19 cellular contexts compared by ENCODE assay signal in the genomic region with DNA sequence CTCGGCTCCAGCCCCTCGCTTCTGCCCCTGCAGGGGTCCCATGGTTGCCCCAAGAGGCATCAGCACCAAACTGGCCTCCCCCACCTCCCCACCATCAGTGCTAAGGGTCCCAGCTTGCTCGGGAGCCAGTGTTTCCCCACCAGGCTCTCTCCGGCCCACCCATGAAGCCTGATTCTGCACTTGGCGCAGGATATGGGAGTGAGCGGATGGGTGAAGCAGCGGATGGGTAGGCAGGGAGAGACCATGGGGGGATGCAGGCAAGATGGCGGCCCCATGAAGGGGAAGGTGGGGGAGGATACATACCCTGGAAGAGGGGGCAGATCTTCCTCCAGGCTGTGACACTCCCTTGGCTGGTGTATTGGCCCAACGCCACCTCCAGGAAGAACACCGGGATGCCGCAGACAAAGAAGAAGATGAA. TPM values are rescaled to one million over a fixed set of nuclear protein-coding genes. Genes with fewer than 3 reads are reported as not detected.
A peak's percentile ranks its signal among the peaks of the same experiment; 100 is the strongest.
DNase-seq lines count a peak whose midpoint lies in the region; ATAC-seq, FAIRE-seq and TF ChIP-seq lines count a peak whose summit lies in the region.
"Had no signal": no experiment of that assay in that cellular context is flagged by ENCODE, and none has a peak within 500 bp of the region (broad histone marks: within the 10 kb centered on the region; RNA-seq: fewer than 3 reads in every experiment).

No MANE protein-coding gene starts in this region.

- H3K36me3 Mint-ChIP-seq in H9 (ENCODE audit: insufficient read depth in 1 of 3, low read depth in 3 of 3): no peaks in the 10 kb centered on the region
- H3K36me3 Mint-ChIP-seq: stimulated activated effector memory CD8-positive, alpha-beta T cell treated with anti-CD3 and anti-CD28 coated beads, Interleukin-12 subunit alpha, Interleukin-12 subunit beta, amount 100 ng/mL, for 72 hours had no signal

- H4K20me1 ChIP-seq in H9 (ENCODE audit: control insufficient read depth, insufficient read depth, insufficient read length): no peaks in the 10 kb centered on the region

- H4K91ac ChIP-seq in H9 (ENCODE audit: insufficient read length, low read depth, low read length): no peak overlapping the region

- peaks cover 4% of the 10 kb centered on the region; the same call in 1 of the 2 replicates for H3K27me3 ChIP-seq in H9 (ENCODE audit: insufficient read depth, low read length)
- peaks cover 12% of the 10 kb centered on the region for H3K27me3 ChIP-seq in mesendoderm (ENCODE audit: insufficient read depth, low read length, poor library complexity)
- peaks cover 90% of the 10 kb centered on the region for H3K27me3 ChIP-seq in skeletal muscle satellite cell (ENCODE audit: control insufficient read depth, insufficient read depth, low read length)
- H3K27me3 ChIP-seq: ascending aorta, right lobe of liver had no signal

- H3K36me3 ChIP-seq in mesendoderm (ENCODE audit: control insufficient read depth, insufficient read depth, low read length) (no peaks in the 10 kb centered on the region), skeletal muscle satellite cell (ENCODE audit: insufficient read depth, low read length) (no peaks in the 10 kb centered on the region)
- H3K36me3 ChIP-seq: ascending aorta, SJSA1 had no signal

- H3K9me3 ChIP-seq in H9 (ENCODE audit: control insufficient read depth, low read depth, low read length): no peaks in the 10 kb centered on the region
- H3K9me3 ChIP-seq in skeletal muscle satellite cell (replicated peaks; ENCODE audit: low read length): no peaks in the 10 kb centered on the region
- H3K9me3 ChIP-seq: ascending aorta, right lobe of liver had no signal

- no peak for ATAC-seq in GM18502 (IDR thresholded peaks at IDR 0.05; ENCODE audit: poor library complexity, unreplicated experiment)
- ATAC-seq in HG02642 (IDR thresholded peaks at IDR 0.05; ENCODE audit: poor library complexity, unreplicated experiment): no peak
- ATAC-seq: stimulated activated effector memory CD8-positive, alpha-beta T cell treated with anti-CD3 and anti-CD28 coated beads, Interleukin-12 subunit alpha, Interleukin-12 subunit beta, amount 100 ng/mL, for 72 hours had no signal

- H3K79me1 ChIP-seq in H9 (ENCODE audit: insufficient read depth, low read depth, low read length, poor library complexity, severe bottlenecking) (no peaks in the 10 kb centered on the region), mesendoderm (ENCODE audit: low read length) (no peaks in the 10 kb centered on the region)

- peaks cover 96% of the 10 kb centered on the region for H3K27me3 Mint-ChIP-seq in H9 (ENCODE audit: low read depth)

- H3K4me1 Mint-ChIP-seq in H9: peaks cover 20 to 26% of the 10 kb centered on the region in 2 experiments
- H3K4me1 Mint-ChIP-seq: stimulated activated effector memory CD8-positive, alpha-beta T cell treated with anti-CD3 and anti-CD28 coated beads, Interleukin-12 subunit alpha, Interleukin-12 subunit beta, amount 100 ng/mL, for 72 hours had no signal

- H2BK5ac ChIP-seq in H9 (ENCODE audit: insufficient read length, low read length) (no peak overlapping the region), mesendoderm (ENCODE audit: low read length) (no peak overlapping the region)

- H3K27ac ChIP-seq in H9 (ENCODE audit: insufficient read length, low read depth, low read length): no peak overlapping the region
- peak overlapping the region; percentile 69 for H3K27ac ChIP-seq in caudate nucleus (ENCODE audit: low read depth, low read length)
- no peak overlapping the region for H3K27ac ChIP-seq in mesendoderm (ENCODE audit: low read depth, low read length)
- H3K27ac ChIP-seq: ascending aorta, right lobe of liver, SJSA1 had no signal

- H3K18ac ChIP-seq in H9 (ENCODE audit: insufficient read length, low read depth, low read length) (no peak overlapping the region), mesendoderm (ENCODE audit: low read length) (no peak overlapping the region)

- H3K4me1 ChIP-seq in H9 (ENCODE audit: insufficient read depth, low read length) (no peaks in the 10 kb centered on the region), mesendoderm (ENCODE audit: control insufficient read depth, low read depth, low read length) (peaks cover 2% of the 10 kb centered on the region), skeletal muscle satellite cell (ENCODE audit: control insufficient read depth, insufficient read depth, low read length) (no peaks in the 10 kb centered on the region)

- no peak overlapping the region for H2BK120ac ChIP-seq in H9 (ENCODE audit: low read depth, low read length, poor library complexity, severe bottlenecking)
- no peak overlapping the region for H2BK120ac ChIP-seq in mesendoderm (ENCODE audit: low read depth, low read length)

- H2BK12ac ChIP-seq in H9 (ENCODE audit: insufficient read length, low read depth, low read length): no peak overlapping the region

- H3K23ac ChIP-seq in H9 (ENCODE audit: insufficient read length, low read depth, low read length) (no peak overlapping the region), mesendoderm (ENCODE audit: low read length) (no peak overlapping the region)

- DNase-seq in H9 (no peak), caudate nucleus (lab: John Stamatoyannopoulos, UW) (no peak), mesendoderm (no peak), MV-4-11 (lab: John Stamatoyannopoulos, UW) (no peak), urothelium cell line (ENCODE audit: low spot score) (no peak)
- DNase-seq: activated CD8-positive, alpha-beta memory T cell treated with anti-CD3 and anti-CD28 coated beads for 24 hours; activated effector memory CD4-positive, alpha-beta T cell treated with Interleukin-2 at 50 U/mL for 16 hours; effector memory CD4-positive, alpha-beta T cell; NCI-H2171 treated with DMSO at 0.1 percent for 48 hours; NK-92 treated with Interleukin-12 subunit alpha and Interleukin-12 subunit beta, amount 100 ng/mL, for 24 hours had no signal

- H4K5ac ChIP-seq in H9 (ENCODE audit: insufficient read length, low read depth, low read length) (no peak overlapping the region), mesendoderm (ENCODE audit: low read length) (no peak overlapping the region)

- no peak overlapping the region for H3K56ac ChIP-seq in H9 (ENCODE audit: insufficient read length, low read depth, low read length)
- no peak overlapping the region for H3K56ac ChIP-seq in mesendoderm (ENCODE audit: low read length)

- no peak overlapping the region for H3K4me3 ChIP-seq in mesendoderm (ENCODE audit: low read length)
- H3K4me3 ChIP-seq in skeletal muscle satellite cell (ENCODE audit: low read length): peak overlapping the region; percentile 52
- H3K4me3 ChIP-seq: right lobe of liver had no signal

- H3K4me2 ChIP-seq in H9 (ENCODE audit: insufficient read depth, insufficient read length, low read length) (peak overlapping the region; percentile 95), mesendoderm (ENCODE audit: low read length) (peak overlapping the region; percentile 69), skeletal muscle satellite cell (ENCODE audit: low read length) (peak overlapping the region; percentile 61)

- no CpG with 5 or more reads among the region's 11 CpGs for WGBS in H9 (ENCODE audit: extremely low coverage, insufficient read length, low lambda C conversion rate)
- no CpG with 5 or more reads among the region's 11 CpGs for WGBS in mesendoderm (ENCODE audit: extremely low coverage, insufficient coverage, low lambda C conversion rate)

- TF ChIP-seq CTCF in H9 (conservative IDR thresholded peaks at IDR 0.05): no peak

- H3K9ac ChIP-seq in H9 (ENCODE audit: extremely low read depth, insufficient read length, low read length) (no peak overlapping the region), mesendoderm (ENCODE audit: low read length) (no peak overlapping the region), skeletal muscle satellite cell (ENCODE audit: low read depth, low read length) (no peak overlapping the region)

- H2BK15ac ChIP-seq in H9 (ENCODE audit: low read depth, low read length) (no peak overlapping the region), mesendoderm (replicated peaks; ENCODE audit: low read depth) (no peak overlapping the region)

- FAIRE-seq in urothelium cell line (lab: Jason Lieb, UNC): no peak
- FAIRE-seq: keratinocyte had no signal

- H4K8ac ChIP-seq in H9 (replicated peaks; ENCODE audit: insufficient read length, low read depth, low read length) (no peak overlapping the region), mesendoderm (ENCODE audit: low read depth, low read length) (no peak overlapping the region)

- H3K27ac Mint-ChIP-seq in H9: no peak overlapping the region
- H3K27ac Mint-ChIP-seq: stimulated activated effector memory CD8-positive, alpha-beta T cell treated with anti-CD3 and anti-CD28 coated beads, Interleukin-12 subunit alpha, Interleukin-12 subunit beta, amount 100 ng/mL, for 72 hours had no signal

- no peak overlapping the region for H2AK5ac ChIP-seq in H9 (ENCODE audit: insufficient read length, low read length)
- no peak overlapping the region for H2AK5ac ChIP-seq in mesendoderm (ENCODE audit: low read length)

- no peak overlapping the region for H3T11ph ChIP-seq in H9 (ENCODE audit: low read length)

- no peaks in the 10 kb centered on the region; a peak in 1 of 5 replicates for H3K9me3 Mint-ChIP-seq in H9
- H3K9me3 Mint-ChIP-seq: stimulated activated effector memory CD8-positive, alpha-beta T cell treated with anti-CD3 and anti-CD28 coated beads, Interleukin-12 subunit alpha, Interleukin-12 subunit beta, amount 100 ng/mL, for 72 hours had no signal

- H3K14ac ChIP-seq in H9 (ENCODE audit: insufficient read depth, low read length): 0 out of 2 replicates have a peak overlapping the region, but pooled peaks have one; percentile 34

- peaks cover 6% of the 10 kb centered on the region for H3K23me2 ChIP-seq in H9 (ENCODE audit: insufficient read length, low read depth, low read length, poor library complexity, severe bottlenecking)

- no peak overlapping the region for H2BK20ac ChIP-seq in H9 (ENCODE audit: low read depth, low read length, poor library complexity, severe bottlenecking)

- no peaks in the 10 kb centered on the region for H3K79me2 ChIP-seq in H9 (ENCODE audit: insufficient read depth, low read length)
- no peaks in the 10 kb centered on the region for H3K79me2 ChIP-seq in mesendoderm (ENCODE audit: control insufficient read depth, insufficient read depth, low read length)

- H3K4me3 Mint-ChIP-seq in H9: peak overlapping the region; percentile 57 to 79
- H3K4me3 Mint-ChIP-seq: stimulated activated effector memory CD8-positive, alpha-beta T cell treated with anti-CD3 and anti-CD28 coated beads, Interleukin-12 subunit alpha, Interleukin-12 subunit beta, amount 100 ng/mL, for 72 hours had no signal

- no peak overlapping the region for H2AFZ ChIP-seq in H9 (ENCODE audit: low read length)

- H3K4ac ChIP-seq in H9 (ENCODE audit: low read depth, low read length) (no peak overlapping the region), mesendoderm (ENCODE audit: low read depth, low read length) (no peak overlapping the region)

RNA-seq across cellular contexts. Expression of a gene that starts 9.7 kb away (rescaled TPM):
- total RNA-seq in H9 (2021): 0.17 and 0.20 TPM in 2 replicates
- 0.15 TPM for polyA plus RNA-seq in mesendoderm (2013, experiment 1 of 2)
- 0.15 TPM for polyA plus RNA-seq in mesendoderm (2013, experiment 2 of 2)
- not detected in 2 replicates for total RNA-seq in skeletal muscle satellite cell (2012; rRNA removed)
- total RNA-seq: fibroblast of villous mesenchyme, SJSA1 had no signal
- polyA plus RNA-seq: keratinocyte had no signal

RNA-seq across cellular contexts. Expression of a gene that starts 58.4 kb away (rescaled TPM):
- total RNA-seq in H9 (2021): not detected in 2 replicates
- 0.06 TPM for polyA plus RNA-seq in mesendoderm (2013, experiment 1 of 2)
- polyA plus RNA-seq in mesendoderm (2013, experiment 2 of 2): 0.10 TPM
- total RNA-seq in skeletal muscle satellite cell (2012; rRNA removed): under 0.01 TPM in 1 of 2 replicates, not detected in the other
- total RNA-seq: ascending aorta, fibroblast of villous mesenchyme, SJSA1 had no signal
